In genomic region chr10:92125169-92125543, GRCh38 we compare ENCODE assay signal across 13 cellular contexts.
A peak's percentile ranks its signal among the peaks of the same experiment; 100 is the strongest.
DNase-seq lines count a peak whose midpoint lies in the region; ATAC-seq, FAIRE-seq and TF ChIP-seq lines count a peak whose summit lies in the region.
"Had no signal": no experiment of that assay in that cellular context is flagged by ENCODE, and none has a peak within 500 bp of the region (broad histone marks: within the 10 kb centered on the region; RNA-seq: fewer than 3 reads in every experiment).

No MANE protein-coding gene starts in this region.

- peaks cover 6% of the 10 kb centered on the region in 2 donors for H3K36me3 Mint-ChIP-seq in stimulated activated naive B cell treated with anti-CD40 and anti-IgM and Interleukin-4, amounts not matched to agents 10 μg/mL and 1 μg/mL and 100 μg/mL, for 72 hours

- no peaks in the 10 kb centered on the region for H3K79me2 ChIP-seq in GM23248 (ENCODE audit: insufficient read depth)

- H3K4me3 ChIP-seq in GM23248, result no peak overlapping the region
- no peak overlapping the region for H3K4me3 ChIP-seq in prostate gland
- H3K4me3 ChIP-seq: smooth muscle cell had no signal

- TF ChIP-seq CTCF in prostate gland (IDR thresholded peaks at IDR 0.05), result no peak

- H3K9me2 ChIP-seq in GM23248 (ENCODE audit: insufficient read depth), result no peaks in the 10 kb centered on the region

- in situ Hi-C loops in GM23248 (cut with MboI), result no loop called here

- H3K27me3 Mint-ChIP-seq in stimulated activated naive B cell treated with anti-CD40 and anti-IgM and Interleukin-4, amounts not matched to agents 10 μg/mL and 1 μg/mL and 100 μg/mL, for 72 hours, result no peaks in the 10 kb centered on the region
- H3K27me3 Mint-ChIP-seq: B cell had no signal

- H3K4me3 Mint-ChIP-seq in stimulated activated naive B cell treated with anti-CD40 and anti-IgM and Interleukin-4, amounts not matched to agents 10 μg/mL and 1 μg/mL and 100 μg/mL, for 72 hours, result no peak overlapping the region
- H3K4me3 Mint-ChIP-seq: B cell had no signal

- H3K27ac Mint-ChIP-seq in stimulated activated naive B cell treated with anti-CD40 and anti-IgM and Interleukin-4, amounts not matched to agents 10 μg/mL and 1 μg/mL and 100 μg/mL, for 72 hours, result no peak overlapping the region
- H3K27ac Mint-ChIP-seq: B cell had no signal

- peaks cover 0 to 6% of the 10 kb centered on the region in 2 donors for H3K9me3 Mint-ChIP-seq in stimulated activated naive B cell treated with anti-CD40 and anti-IgM and Interleukin-4, amounts not matched to agents 10 μg/mL and 1 μg/mL and 100 μg/mL, for 72 hours

- H3K36me3 ChIP-seq in GM23248 (ENCODE audit: low read depth), result no peaks in the 10 kb centered on the region
- no peaks in the 10 kb centered on the region for H3K36me3 ChIP-seq in prostate gland

- no peak for TF ChIP-seq POLR2A in prostate gland (IDR thresholded peaks at IDR 0.05)

- H3K27ac ChIP-seq in GM23248 (no peak overlapping the region), prostate gland (peak overlapping the region; percentile 54 to 74)

- peaks cover 5% of the 10 kb centered on the region; the same call in 1 of the 2 replicates for H3F3A ChIP-seq in GM23248 (ENCODE audit: insufficient read depth)

- peak; percentile 56 for ATAC-seq in SK-N-SH treated with all-trans-retinoic acid at 6 μM for 48 hours
- peak; percentile 22 to 79 for ATAC-seq in left cardiac atrium
- ATAC-seq in stimulated activated naive B cell treated with anti-CD40 and anti-IgM and Interleukin-4, amounts not matched to agents 10 μg/mL and 1 μg/mL and 100 μg/mL, for 72 hours (replicated peaks), result no peak

- no peak overlapping the region for H3K9ac ChIP-seq in GM23248

- no peak for FAIRE-seq in HTR-8/SVneo (lab: Jason Lieb, UNC)

- H3K27me3 ChIP-seq in GM23248 (replicated peaks; ENCODE audit: insufficient read depth) (no peaks in the 10 kb centered on the region), prostate gland (replicated peaks; ENCODE audit: insufficient read depth) (no peaks in the 10 kb centered on the region)

- H3K4me2 ChIP-seq in GM23248 (ENCODE audit: unreplicated experiment), result peak overlapping the region; percentile 29
- H3K4me2 ChIP-seq: smooth muscle cell had no signal

- no peaks in the 10 kb centered on the region for H4K20me1 ChIP-seq in GM23248 (ENCODE audit: insufficient read depth)

- peaks cover 9% of the 10 kb centered on the region for H3K4me1 ChIP-seq in GM23248 (ENCODE audit: insufficient read depth)
- peaks cover 26% of the 10 kb centered on the region for H3K4me1 ChIP-seq in prostate gland (replicated peaks)

- no peaks in the 10 kb centered on the region for H3K9me3 ChIP-seq in GM23248 (ENCODE audit: low read depth)
- H3K9me3 ChIP-seq in prostate gland, result no peaks in the 10 kb centered on the region

- H2AFZ ChIP-seq in GM23248, result no peak overlapping the region

- DNase-seq in GM23248 (no peak), left cardiac atrium (no peak), prostate gland (ENCODE audit: low spot score) (no peak), HTR-8/SVneo (ENCODE audit: insufficient read length, low spot score) (no peak), Kasumi-1 (lab: John Stamatoyannopoulos, UW) (no peak), NCI-H2081 treated with DMSO at 0.1 percent for 48 hours (lab: John Stamatoyannopoulos, UW) (no peak)
- no peak for DNase-seq in stimulated activated naive B cell treated with anti-CD40 and anti-IgM and Interleukin-4, amounts not matched to agents 10 μg/mL and 1 μg/mL and 100 μg/mL, for 72 hours
- DNase-seq: activated CD8-positive, alpha-beta memory T cell treated with anti-CD3 and anti-CD28 coated beads, Interleukin-2, amount 50 U/mL, for 48 hours; effector CD8-positive, alpha-beta T cell; KG1 had no signal

- intact Hi-C loops in left cardiac atrium (cut with DNase I), result no loop called here
- intact Hi-C loops in prostate gland (cut with DNase I), result no loop called here

- H3K4me1 Mint-ChIP-seq in stimulated activated naive B cell treated with anti-CD40 and anti-IgM and Interleukin-4, amounts not matched to agents 10 μg/mL and 1 μg/mL and 100 μg/mL, for 72 hours, result peaks cover 14 to 15% of the 10 kb centered on the region in 2 donors

TF ChIP-seq in SK-N-SH treated with all-trans-retinoic acid at 6 μM for 48 hours, 23 proteins besides CTCF, POLR2A, EP300 and RAD21:
- TF ChIP-seq ISL1 (CRISPR knock-in tag; IDR thresholded peaks at IDR 0.05), result no peak
- no peak for TF ChIP-seq ZNF8 (CRISPR knock-in tag; IDR thresholded peaks at IDR 0.05)
- no peak for TF ChIP-seq ZC3H10 (CRISPR knock-in tag; IDR thresholded peaks at IDR 0.05)
- no peak for TF ChIP-seq PPARA (CRISPR knock-in tag; IDR thresholded peaks at IDR 0.05; ENCODE audit: borderline replicate concordance)
- no peak for TF ChIP-seq ZNF70 (CRISPR knock-in tag; IDR thresholded peaks at IDR 0.05)
- TF ChIP-seq GLIS3 (CRISPR knock-in tag; IDR thresholded peaks at IDR 0.05), result no peak
- no peak for TF ChIP-seq ARNTL (CRISPR knock-in tag; IDR thresholded peaks at IDR 0.05; ENCODE audit: borderline replicate concordance, low read depth)
- no peak for TF ChIP-seq TCF4 (CRISPR knock-in tag; IDR thresholded peaks at IDR 0.05; ENCODE audit: borderline replicate concordance)
- no peak for TF ChIP-seq BACH2 (CRISPR knock-in tag; IDR thresholded peaks at IDR 0.05; ENCODE audit: borderline replicate concordance)
- TF ChIP-seq CSDC2 (CRISPR knock-in tag; IDR thresholded peaks at IDR 0.05), result no peak
- no peak for TF ChIP-seq ZNF565 (CRISPR knock-in tag; conservative IDR thresholded peaks at IDR 0.05; ENCODE audit: low read depth)
- TF ChIP-seq PATZ1 (CRISPR knock-in tag; IDR thresholded peaks at IDR 0.05; ENCODE audit: borderline replicate concordance), result no peak
- no peak for TF ChIP-seq ESRRG (CRISPR knock-in tag; IDR thresholded peaks at IDR 0.05)
- no peak for TF ChIP-seq RARB (CRISPR knock-in tag; IDR thresholded peaks at IDR 0.05)
- no peak for TF ChIP-seq CREB5 (CRISPR knock-in tag; IDR thresholded peaks at IDR 0.05; ENCODE audit: low read depth)
- TF ChIP-seq CSRNP3 (CRISPR knock-in tag; IDR thresholded peaks at IDR 0.05), result no peak
- no peak for TF ChIP-seq ZFP3 (CRISPR knock-in tag; IDR thresholded peaks at IDR 0.05)
- no peak for TF ChIP-seq OSR1 (CRISPR knock-in tag; IDR thresholded peaks at IDR 0.05)
- no peak for TF ChIP-seq POU6F1 (CRISPR knock-in tag; IDR thresholded peaks at IDR 0.05; ENCODE audit: borderline replicate concordance, low read depth)
- no peak for TF ChIP-seq SNAI2 (CRISPR knock-in tag; IDR thresholded peaks at IDR 0.05)

Comparison
In these comparisons a context has a peak if more than half of its experiments do, and no peak if none do; other contexts are left out.
1. ATAC-seq: peak in SK-N-SH treated with all-trans-retinoic acid at 6 μM for 48 hours (single experiment) and left cardiac atrium (2 of 2); none in stimulated activated naive B cell treated with anti-CD40 and anti-IgM and Interleukin-4, amounts not matched to agents 10 μg/mL and 1 μg/mL and 100 μg/mL, for 72 hours (0 of 2).